In the genomic region with DNA sequence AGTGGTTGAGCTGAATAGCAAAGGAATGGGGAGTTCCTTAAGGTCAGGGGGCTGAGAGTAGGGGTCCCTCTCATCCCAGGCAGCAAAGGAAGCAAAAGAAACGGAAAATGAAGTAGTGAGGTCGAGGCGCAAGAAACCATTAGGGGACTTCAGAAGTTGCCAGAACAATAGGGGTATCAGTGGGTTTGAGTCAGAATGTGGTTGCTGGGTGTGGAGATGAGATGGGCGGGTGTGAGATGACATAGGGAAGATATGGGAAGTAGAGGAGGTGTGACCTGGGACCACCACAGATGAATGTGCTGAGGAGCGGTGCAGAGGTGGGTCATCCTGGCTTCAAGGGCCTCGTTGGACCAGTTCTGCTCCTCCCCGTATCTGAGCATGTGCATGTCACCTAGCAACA, we compare ENCODE assay signal across 2 cellular contexts.
TF ChIP-seq lines count a peak whose summit lies in the region.

No MANE protein-coding gene starts in this region.

TF ChIP-seq in GM23338, 12 proteins besides CTCF, POLR2A, EP300 and RAD21 (continued from another document):
- TF ChIP-seq ETS1 (IDR thresholded peaks at IDR 0.05), result no peak

TF ChIP-seq in K562, 482 proteins besides CTCF, POLR2A, EP300 and RAD21 (continued from another document):
- TF ChIP-seq MEF2A (IDR thresholded peaks at IDR 0.05; ENCODE audit: control insufficient read depth, low read depth, low read length), result no peak
- TF ChIP-seq, protein P1, sequence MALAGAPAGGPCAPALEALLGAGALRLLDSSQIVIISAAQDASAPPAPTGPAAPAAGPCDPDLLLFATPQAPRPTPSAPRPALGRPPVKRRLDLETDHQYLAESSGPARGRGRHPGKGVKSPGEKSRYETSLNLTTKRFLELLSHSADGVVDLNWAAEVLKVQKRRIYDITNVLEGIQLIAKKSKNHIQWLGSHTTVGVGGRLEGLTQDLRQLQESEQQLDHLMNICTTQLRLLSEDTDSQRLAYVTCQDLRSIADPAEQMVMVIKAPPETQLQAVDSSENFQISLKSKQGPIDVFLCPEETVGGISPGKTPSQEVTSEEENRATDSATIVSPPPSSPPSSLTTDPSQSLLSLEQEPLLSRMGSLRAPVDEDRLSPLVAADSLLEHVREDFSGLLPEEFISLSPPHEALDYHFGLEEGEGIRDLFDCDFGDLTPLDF (CRISPR knock-in tag; IDR thresholded peaks at IDR 0.05), result no peak
- TF ChIP-seq, protein P2, sequence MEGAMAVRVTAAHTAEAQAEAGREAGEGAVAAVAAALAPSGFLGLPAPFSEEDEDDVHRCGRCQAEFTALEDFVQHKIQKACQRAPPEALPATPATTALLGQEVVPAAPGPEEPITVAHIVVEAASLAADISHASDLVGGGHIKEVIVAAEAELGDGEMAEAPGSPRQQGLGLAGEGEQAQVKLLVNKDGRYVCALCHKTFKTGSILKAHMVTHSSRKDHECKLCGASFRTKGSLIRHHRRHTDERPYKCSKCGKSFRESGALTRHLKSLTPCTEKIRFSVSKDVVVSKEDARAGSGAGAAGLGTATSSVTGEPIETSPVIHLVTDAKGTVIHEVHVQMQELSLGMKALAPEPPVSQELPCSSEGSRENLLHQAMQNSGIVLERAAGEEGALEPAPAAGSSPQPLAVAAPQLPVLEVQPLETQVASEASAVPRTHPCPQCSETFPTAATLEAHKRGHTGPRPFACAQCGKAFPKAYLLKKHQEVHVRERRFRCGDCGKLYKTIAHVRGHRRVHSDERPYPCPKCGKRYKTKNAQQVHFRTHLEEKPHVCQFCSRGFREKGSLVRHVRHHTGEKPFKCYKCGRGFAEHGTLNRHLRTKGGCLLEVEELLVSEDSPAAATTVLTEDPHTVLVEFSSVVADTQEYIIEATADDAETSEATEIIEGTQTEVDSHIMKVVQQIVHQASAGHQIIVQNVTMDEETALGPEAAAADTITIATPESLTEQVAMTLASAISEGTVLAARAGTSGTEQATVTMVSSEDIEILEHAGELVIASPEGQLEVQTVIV (CRISPR knock-in tag; IDR thresholded peaks at IDR 0.05; ENCODE audit: borderline replicate concordance), result no peak
- TF ChIP-seq, protein P3, sequence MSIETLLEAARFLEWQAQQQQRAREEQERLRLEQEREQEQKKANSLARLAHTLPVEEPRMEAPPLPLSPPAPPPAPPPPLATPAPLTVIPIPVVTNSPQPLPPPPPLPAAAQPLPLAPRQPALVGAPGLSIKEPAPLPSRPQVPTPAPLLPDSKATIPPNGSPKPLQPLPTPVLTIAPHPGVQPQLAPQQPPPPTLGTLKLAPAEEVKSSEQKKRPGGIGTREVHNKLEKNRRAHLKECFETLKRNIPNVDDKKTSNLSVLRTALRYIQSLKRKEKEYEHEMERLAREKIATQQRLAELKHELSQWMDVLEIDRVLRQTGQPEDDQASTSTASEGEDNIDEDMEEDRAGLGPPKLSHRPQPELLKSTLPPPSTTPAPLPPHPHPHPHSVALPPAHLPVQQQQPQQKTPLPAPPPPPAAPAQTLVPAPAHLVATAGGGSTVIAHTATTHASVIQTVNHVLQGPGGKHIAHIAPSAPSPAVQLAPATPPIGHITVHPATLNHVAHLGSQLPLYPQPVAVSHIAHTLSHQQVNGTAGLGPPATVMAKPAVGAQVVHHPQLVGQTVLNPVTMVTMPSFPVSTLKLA (conservative IDR thresholded peaks at IDR 0.05), result no peak
- TF ChIP-seq ZFP36 (IDR thresholded peaks at IDR 0.05; ENCODE audit: low read depth, low read length, partially characterized antibody), result no peak
- TF ChIP-seq CXXC5 (CRISPR knock-in tag; IDR thresholded peaks at IDR 0.05), result 0 out of 2 replicates have a peak, but pooled peaks have one; percentile 12
- TF ChIP-seq TAL1 (IDR thresholded peaks at IDR 0.05), result no peak
- no peak for TF ChIP-seq COPS2 (conservative IDR thresholded peaks at IDR 0.05)
- TF ChIP-seq, protein P4, sequence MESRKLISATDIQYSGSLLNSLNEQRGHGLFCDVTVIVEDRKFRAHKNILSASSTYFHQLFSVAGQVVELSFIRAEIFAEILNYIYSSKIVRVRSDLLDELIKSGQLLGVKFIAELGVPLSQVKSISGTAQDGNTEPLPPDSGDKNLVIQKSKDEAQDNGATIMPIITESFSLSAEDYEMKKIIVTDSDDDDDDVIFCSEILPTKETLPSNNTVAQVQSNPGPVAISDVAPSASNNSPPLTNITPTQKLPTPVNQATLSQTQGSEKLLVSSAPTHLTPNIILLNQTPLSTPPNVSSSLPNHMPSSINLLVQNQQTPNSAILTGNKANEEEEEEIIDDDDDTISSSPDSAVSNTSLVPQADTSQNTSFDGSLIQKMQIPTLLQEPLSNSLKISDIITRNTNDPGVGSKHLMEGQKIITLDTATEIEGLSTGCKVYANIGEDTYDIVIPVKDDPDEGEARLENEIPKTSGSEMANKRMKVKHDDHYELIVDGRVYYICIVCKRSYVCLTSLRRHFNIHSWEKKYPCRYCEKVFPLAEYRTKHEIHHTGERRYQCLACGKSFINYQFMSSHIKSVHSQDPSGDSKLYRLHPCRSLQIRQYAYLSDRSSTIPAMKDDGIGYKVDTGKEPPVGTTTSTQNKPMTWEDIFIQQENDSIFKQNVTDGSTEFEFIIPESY (CRISPR knock-in tag; IDR thresholded peaks at IDR 0.05), result no peak
- 0 out of 4 replicates have a peak, but pooled peaks of 1 of the 2 experiments have one; percentile 20 for TF ChIP-seq NRF1 (conservative IDR thresholded peaks at IDR 0.05 in 1 of 2, IDR thresholded peaks at IDR 0.05 in 1 of 2)
- no peak for TF ChIP-seq U2AF1 (optimal IDR thresholded peaks at IDR 0.05; ENCODE audit: low read depth, low read length)
- TF ChIP-seq RAD51 (IDR thresholded peaks at IDR 0.05; ENCODE audit: borderline replicate concordance, low read depth), result no peak
- TF ChIP-seq SMARCE1 (IDR thresholded peaks at IDR 0.05), result peak; percentile 30; the same call in 1 of the 2 replicates
- TF ChIP-seq ELF4 (CRISPR knock-in tag; IDR thresholded peaks at IDR 0.05), result peak; percentile 64; the same call in 1 of the 2 replicates
- TF ChIP-seq ARNT (IDR thresholded peaks at IDR 0.05), result 0 out of 4 replicates have a peak, but pooled peaks of 1 of the 2 experiments have one; percentile 17
- TF ChIP-seq PTRF (tag; IDR thresholded peaks at IDR 0.05), result no peak
- no peak for TF ChIP-seq CCNT2 (IDR thresholded peaks at IDR 0.05; ENCODE audit: borderline replicate concordance, extremely low read depth, insufficient read length, low read depth, low read length)
- no peak for TF ChIP-seq ZNF655 (CRISPR knock-in tag; IDR thresholded peaks at IDR 0.05)
- TF ChIP-seq SLC30A9 (CRISPR knock-in tag; IDR thresholded peaks at IDR 0.05), result no peak
TF ChIP-seq in K562: peak in this region for 18.
